In genomic region chr6:90311569-90311968, GRCh38 we compare ENCODE assay signal across 22 cellular contexts. TPM values are rescaled to one million over a fixed set of nuclear protein-coding genes. Genes with fewer than 3 reads are reported as not detected.
DNase-seq lines count a peak whose midpoint lies in the region; ATAC-seq, FAIRE-seq and TF ChIP-seq lines count a peak whose summit lies in the region.
"Had no signal": no experiment of that assay in that cellular context is flagged by ENCODE, and none has a peak within 500 bp of the region (broad histone marks: within the 10 kb centered on the region; RNA-seq: fewer than 3 reads in every experiment).

No MANE protein-coding gene starts in this region.

- no peak for TF ChIP-seq POLR2A in K562 (conservative IDR thresholded peaks at IDR 0.05)

- CTCF ChIA-PET in OCI-LY7 (lab: Charles Lee; ENCODE audit: unreplicated experiment), result no interaction called here
- CTCF ChIA-PET in K562 (lab: Yijun Ruan, JAX; ENCODE audit: low intra/inter-chr PET ratio), result no interaction called here

- no peak for TF ChIP-seq CTCF in DOHH2 (IDR thresholded peaks at IDR 0.05; ENCODE audit: low read depth, low read length, poor library complexity, severe bottlenecking)
- TF ChIP-seq CTCF in OCI-LY7 (conservative IDR thresholded peaks at IDR 0.05; ENCODE audit: low read length), result no peak
- TF ChIP-seq CTCF in K562 (IDR thresholded peaks at IDR 0.05 in 2 of 3, conservative IDR thresholded peaks at IDR 0.05 in 1 of 3; ENCODE audit: insufficient read depth in 2 of 3, low read depth in 1 of 3, low read length in 3 of 3), result no peak

- H3K9me2 ChIP-seq in DOHH2 (replicated peaks; ENCODE audit: control insufficient read depth, low read length), result no peaks in the 10 kb centered on the region
- no peaks in the 10 kb centered on the region for H3K9me2 ChIP-seq in OCI-LY7 (ENCODE audit: insufficient read depth, low read length)

- peaks cover 84% of the 10 kb centered on the region for H3K36me3 ChIP-seq in DOHH2 (ENCODE audit: control insufficient read depth, low read length)
- no peaks in the 10 kb centered on the region; the same call in 1 of the 2 replicates for H3K36me3 ChIP-seq in OCI-LY7 (ENCODE audit: insufficient read depth, low read length)
- no peaks in the 10 kb centered on the region for H3K36me3 ChIP-seq in K562 (ENCODE audit: control insufficient read depth, insufficient read depth, low read length)
- no peaks in the 10 kb centered on the region for H3K36me3 ChIP-seq in MG63

- DNase-seq in OCI-LY7 (ENCODE audit: low spot score) (no peak), K562 (ENCODE audit: extremely low read depth in 1 of 4, low spot score in 3 of 4) (peak in 3 of 4 experiments; percentile 25 to 27 (median 27)), MG63 (no peak), HPDE6-E6E7 (ENCODE audit: extremely low spot score) (no peak), cortex of kidney (lab: John Stamatoyannopoulos, UW) (no peak)
- DNase-seq: 8988T; ACHN; AML-193; C1 segment of cervical spinal cord; Calu3; CD4-positive, alpha-beta memory T cell; COR-L47; DMS53; DMS79 treated with DMSO at 0.1 percent for 48 hours; GOT3; HCEC 1CT had no signal

- intact Hi-C loops in OCI-LY7 (cut with micrococcal nuclease; ENCODE audit: unreplicated experiment) (no loop called here), K562 (cut with micrococcal nuclease) (no loop called here)

- peak overlapping the region; percentile 67 for H2AFZ ChIP-seq in OCI-LY7 (ENCODE audit: low read length)
- H2AFZ ChIP-seq in K562 (ENCODE audit: low read depth, low read length), result no peak overlapping the region

- H3K79me2 ChIP-seq in DOHH2 (ENCODE audit: control insufficient read depth, low read length), result peaks cover 85% of the 10 kb centered on the region
- no peaks in the 10 kb centered on the region for H3K79me2 ChIP-seq in OCI-LY7 (ENCODE audit: insufficient read depth, low read depth, low read length)
- no peaks in the 10 kb centered on the region for H3K79me2 ChIP-seq in K562 (ENCODE audit: control insufficient read depth, insufficient read depth, low read length)

- H3K9me3 ChIP-seq in DOHH2 (ENCODE audit: control insufficient read depth, insufficient read depth, low read length) (no peaks in the 10 kb centered on the region), OCI-LY7 (ENCODE audit: low read length) (peaks cover 6% of the 10 kb centered on the region; the same call in 1 of the 2 replicates), K562 (replicated peaks; ENCODE audit: control insufficient read depth, insufficient read depth, low read depth, low read length) (no peaks in the 10 kb centered on the region), MG63 (no peaks in the 10 kb centered on the region)
- H3K9me3 ChIP-seq: A549 had no signal

- POLR2A ChIA-PET in OCI-LY7 (lab: Charles Lee) (interaction anchor here (0.7 to 2.0 kb wide), 3 partner anchors 8 to 14 kb away, joined by 3 to 4 read pairs (median 4); no protein-coding TSS in a partner anchor), K562 (lab: Yijun Ruan, JAX) (no interaction called here)

- H3K27me3 ChIP-seq in DOHH2 (ENCODE audit: control insufficient read depth, low read length) (no peaks in the 10 kb centered on the region), K562 (ENCODE audit: control insufficient read depth in 2 of 2, insufficient read depth in 2 of 2, low read length in 2 of 2) (peaks cover 0 to 21% of the 10 kb centered on the region in 2 experiments; a peak in 2 of 5 replicates), MG63 (peaks cover 22% of the 10 kb centered on the region)

- H3K4me2 ChIP-seq in DOHH2 (ENCODE audit: low read length) (peak overlapping the region; percentile 96), OCI-LY7 (ENCODE audit: low read length) (peak overlapping the region; percentile 69), K562 (ENCODE audit: insufficient read depth, low read length) (no peak overlapping the region)
- H3K4me2 ChIP-seq: A549 had no signal

- H3K4me1 ChIP-seq in DOHH2 (ENCODE audit: control insufficient read depth, low read length) (peaks cover 98% of the 10 kb centered on the region), OCI-LY7 (ENCODE audit: insufficient read depth, low read length, poor library complexity, severe bottlenecking) (peaks cover 90% of the 10 kb centered on the region), K562 (replicated peaks in 1 of 2; ENCODE audit: control insufficient read depth in 2 of 2, insufficient read depth in 2 of 2, low read length in 2 of 2) (no peaks in the 10 kb centered on the region)
- H3K4me1 ChIP-seq: A549 had no signal

- H3K9ac ChIP-seq in K562 (ENCODE audit: insufficient read depth in 1 of 2, low read depth in 2 of 2, low read length in 2 of 2), result no peak overlapping the region

- TF ChIP-seq RAD21 in K562 (CRISPR knock-in tag; conservative IDR thresholded peaks at IDR 0.05 in 1 of 2, IDR thresholded peaks at IDR 0.05 in 1 of 2), result no peak

- no peak for ATAC-seq in K562
- no peak for ATAC-seq in HG03342 (IDR thresholded peaks at IDR 0.05; ENCODE audit: unreplicated experiment)
- ATAC-seq: A549 had no signal

- in situ Hi-C loops in K562 (cut with MboI), result no loop called here

- peaks cover 65% of the 10 kb centered on the region for H3F3A ChIP-seq in DOHH2 (ENCODE audit: control insufficient read depth, insufficient read depth)

- no peaks in the 10 kb centered on the region for H3K9me1 ChIP-seq in K562 (ENCODE audit: control insufficient read depth, insufficient read depth, low read length)

- H4K20me1 ChIP-seq in DOHH2 (ENCODE audit: control insufficient read depth, insufficient read depth, low read depth, low read length) (no peaks in the 10 kb centered on the region), OCI-LY7 (ENCODE audit: insufficient read depth, low read length) (no peaks in the 10 kb centered on the region), K562 (replicated peaks; ENCODE audit: control insufficient read depth, insufficient read depth, low read length) (no peaks in the 10 kb centered on the region)

- BruUV-seq in OCI-LY7 (replicated peaks; lab: Mats Ljungman, UMichigan), result no TSS peak
- BruUV-seq in K562 (replicated peaks; lab: Mats Ljungman, UMichigan), result no TSS peak

- FAIRE-seq in K562 (lab: Jason Lieb, UNC), result no peak
- FAIRE-seq: A549, G401.6, GM12892, H54 had no signal

- WGBS in K562 (ENCODE audit: insufficient coverage, low coverage, missing lambda C conversion rate), result 5% methylated on average over 4 of the region's 4 CpGs

- H3K27ac ChIP-seq in DOHH2 (ENCODE audit: low read depth, low read length) (peak overlapping the region; percentile 99), OCI-LY7 (ENCODE audit: low read depth, low read length, poor library complexity, severe bottlenecking) (peak overlapping the region; percentile 97), K562 (ENCODE audit: extremely low read depth, low read depth, low read length) (no peak overlapping the region)
- H3K27ac ChIP-seq: A549 had no signal

- H3K4me3 ChIP-seq in DOHH2 (ENCODE audit: low read length), result peak overlapping the region; percentile 61
- H3K4me3 ChIP-seq in OCI-LY7 (ENCODE audit: low read depth, low read length, poor library complexity, severe bottlenecking), result no peak overlapping the region
- no peak overlapping the region for H3K4me3 ChIP-seq in K562
- H3K4me3 ChIP-seq in MG63, result no peak overlapping the region
- H3K4me3 ChIP-seq: A549 had no signal

- TF ChIP-seq EP300 in K562 (IDR thresholded peaks at IDR 0.05; ENCODE audit: low read length), result no peak

TF ChIP-seq in K562, 482 proteins besides CTCF, POLR2A, EP300 and RAD21:
- TF ChIP-seq DACH1 (IDR thresholded peaks at IDR 0.05; ENCODE audit: partially characterized antibody), result no peak

RNA-seq across cellular contexts. Expression of gene BACH2, which starts 14.9 kb away (rescaled TPM):
- 92.0 and 95.7 TPM in 2 replicates for total RNA-seq in OCI-LY7 (2014; rRNA removed; shearing (Covaris generic))
- total RNA-seq in OCI-LY7 (2022) (163 and 265 TPM in 2 replicates), K562 (2014; rRNA removed) (0.33 and 2.0 TPM in 2 replicates), K562 (2014; rRNA removed; fragmentation: Illumina TruSeq; extraction: Trizol) (0.55 and 0.96 TPM in 2 replicates), K562 (2015; rRNA removed; fragmentation: Illumina TruSeq; extraction: Trizol) (0.11 and 0.40 TPM in 2 replicates), K562 (2021) (1.7 and 2.0 TPM in 2 replicates)
- 16.1 and 29.2 TPM in 2 replicates for total RNA-seq in K562 (2011; cell fraction: chromatin; rRNA removed; ENCODE audit: low replicate concordance)
- 6.1 and 8.3 TPM in 2 replicates for total RNA-seq in K562 (2011; cell fraction: nucleolus; rRNA removed)
- 10.3 and 15.1 TPM in 2 replicates for total RNA-seq in K562 (2011; cell fraction: nucleoplasm; rRNA removed)
- polyA plus RNA-seq in K562 (2011; rRNA removed) (3.1 and 3.3 TPM in 2 replicates), K562 (2014; fragmentation: Illumina TruSeq; extraction: Trizol) (0.59 and 0.91 TPM in 2 replicates), K562 (2014; fragmentation: Nextera tagmentation; extraction: Ambion mirVana) (under 1 TPM; 0.06 to 0.11 TPM), K562 (2014; rRNA removed) (0.61 and 0.65 TPM in 2 replicates)
- polyA plus RNA-seq in K562 (2011; cell fraction: cytosol; rRNA removed), result 1.5 and 2.1 TPM in 2 replicates
- polyA plus RNA-seq in K562 (2011; cell fraction: nucleus; rRNA removed), result 5.2 and 7.8 TPM in 2 replicates
- polyA plus RNA-seq in K562 (2012), result 1.0 and 1.2 TPM in 2 replicates
- polyA minus RNA-seq in K562 (2011; rRNA and poly(A)+ RNA removed), result 9.8 and 11.4 TPM in 2 replicates
- polyA minus RNA-seq in K562 (2011; cell fraction: cytosol; rRNA and poly(A)+ RNA removed), result 2.3 and 3.9 TPM in 2 replicates
- polyA minus RNA-seq in K562 (2011; cell fraction: nucleus; rRNA and poly(A)+ RNA removed), result 14.8 and 19.3 TPM in 2 replicates
- total RNA-seq in MG63 (2014; rRNA removed; shearing (Covaris generic); ENCODE audit: low replicate concordance), result not detected in 2 replicates

Comparison
In these comparisons a context has a peak if more than half of its experiments do, and no peak if none do; other contexts are left out.
1. DNase-seq: peak in K562 (3 of 4); none in OCI-LY7 (single experiment), MG63 (single experiment), HPDE6-E6E7 (single experiment) and cortex of kidney (single experiment).